ENCODE assay signal across 10 cellular contexts in genomic region chr9:92740446-92740961, GRCh38. TPM values are rescaled to one million over a fixed set of nuclear protein-coding genes. Genes with fewer than 3 reads are reported as not detected.
DNase-seq lines count a peak whose midpoint lies in the region; ATAC-seq and TF ChIP-seq lines count a peak whose summit lies in the region.
"Had no signal": no experiment of that assay in that cellular context is flagged by ENCODE, and none has a peak within 500 bp of the region (broad histone marks: within the 10 kb centered on the region; RNA-seq: fewer than 3 reads in every experiment).

No MANE protein-coding gene starts in this region.

- TF ChIP-seq POLR2A in erythroblast (IDR thresholded peaks at IDR 0.05; ENCODE audit: low read length) (no peak), thyroid gland (IDR thresholded peaks at IDR 0.05) (no peak)

- DNase-seq in GM12864 (ENCODE audit: low read depth), result no peak
- peak; percentile 46 for DNase-seq in RWPE2 (ENCODE audit: low spot score)
- no peak for DNase-seq in Right ventricle myocardium inferior (ENCODE audit: missing footprints)
- DNase-seq in sciatic nerve (ENCODE audit: low spot score), result peak; percentile 57
- no peak for DNase-seq in erythroblast (lab: John Stamatoyannopoulos, UW)
- DNase-seq in thyroid gland, result no peak
- no peak for DNase-seq in H7
- DNase-seq: DMS153; effector memory CD4-positive, alpha-beta T cell had no signal

- H3K4me1 ChIP-seq in RWPE2 (ENCODE audit: insufficient read depth, poor library complexity, severe bottlenecking) (peaks cover 51% of the 10 kb centered on the region), thyroid gland (peaks cover 18 to 43% of the 10 kb centered on the region in 2 donors)

- peak overlapping the region; percentile 49 for H3K27ac ChIP-seq in RWPE2 (ENCODE audit: poor library complexity, severe bottlenecking)
- H3K27ac ChIP-seq in thyroid gland, result peak overlapping the region in 1 of 3 donors; percentile 11

- WGBS in thyroid gland, 2 donors, result 62 to 71% methylated on average over 7 of the region's 7 CpGs

- H3K9me3 ChIP-seq in RWPE2 (ENCODE audit: severe bottlenecking) (no peaks in the 10 kb centered on the region), thyroid gland (no peaks in the 10 kb centered on the region)

- intact Hi-C loops in Right ventricle myocardium inferior (cut with DNase I), result no loop called here
- intact Hi-C loops in sciatic nerve (cut with DNase I), result no loop called here
- intact Hi-C loops in thyroid gland (cut with DNase I), result no loop called here

- H3K4me3 ChIP-seq in GM12864 (ENCODE audit: low read depth, low read length) (peak overlapping the region; percentile 11), RWPE2 (ENCODE audit: severe bottlenecking) (no peak overlapping the region), thyroid gland (replicated peaks in 1 of 3) (no peak overlapping the region), H7 (ENCODE audit: insufficient read depth, low read depth, low read length) (no peak overlapping the region)

- no peaks in the 10 kb centered on the region for H3K27me3 ChIP-seq in RWPE2 (ENCODE audit: insufficient read depth, poor library complexity, severe bottlenecking)
- H3K27me3 ChIP-seq in thyroid gland, result no peaks in the 10 kb centered on the region
- no peaks in the 10 kb centered on the region for H3K27me3 ChIP-seq in H7 (ENCODE audit: control insufficient read depth, insufficient read depth, low read length)

- H3K36me3 ChIP-seq in RWPE2 (ENCODE audit: low read depth) (no peaks in the 10 kb centered on the region), thyroid gland (no peaks in the 10 kb centered on the region), H7 (replicated peaks; ENCODE audit: control insufficient read depth, insufficient read depth, low read length) (no peaks in the 10 kb centered on the region)

- TF ChIP-seq CTCF in GM12864 (IDR thresholded peaks at IDR 0.05; ENCODE audit: low read depth, low read length, missing control alignments), result no peak
- no peak for TF ChIP-seq CTCF in RWPE2 (IDR thresholded peaks at IDR 0.05; ENCODE audit: poor library complexity, severe bottlenecking)
- TF ChIP-seq CTCF in thyroid gland (IDR thresholded peaks at IDR 0.05), result no peak

- ATAC-seq in RWPE2 (ENCODE audit: low read depth), result peak; percentile 3; the same call in 2 of the 3 replicates
- ATAC-seq in Right ventricle myocardium inferior, result peak; percentile 26
- ATAC-seq in sciatic nerve, result peak; percentile 25
- ATAC-seq in GM19328 (IDR thresholded peaks at IDR 0.05; ENCODE audit: unreplicated experiment), result no peak

RNA-seq across cellular contexts. Expression of gene BICD2, which starts 24.1 kb away (rescaled TPM):
- total RNA-seq in Right ventricle myocardium inferior (33.8 TPM), sciatic nerve (31.0 TPM), thyroid gland (10 to 100 TPM; 26.1 to 33.3 (median 28.2) TPM)
- 34.3 and 42.2 TPM in 2 replicates for total RNA-seq in H7 (2014; rRNA removed; shearing (Covaris generic))

Comparison
In these comparisons a context has a peak if more than half of its experiments do, and no peak if none do; other contexts are left out.
1. DNase-seq: peak in RWPE2 (single experiment) and sciatic nerve (single experiment); none in GM12864 (single experiment), Right ventricle myocardium inferior (single experiment), erythroblast (0 of 2), thyroid gland (0 of 2) and H7 (single experiment).